In genomic region chr2:55038428-55038827, GRCh38 we compare ENCODE assay signal across 3 cellular contexts.
TF ChIP-seq lines count a peak whose summit lies in the region.

No MANE protein-coding gene starts in this region.

TF ChIP-seq in A549, 52 proteins besides CTCF, POLR2A, EP300 and RAD21:
- TF ChIP-seq REST (IDR thresholded peaks at IDR 0.05), result no peak
- TF ChIP-seq CBX2 (IDR thresholded peaks at IDR 0.05; ENCODE audit: borderline replicate concordance, low read depth), result no peak
- TF ChIP-seq KDM1A (IDR thresholded peaks at IDR 0.05; ENCODE audit: low read depth), result no peak
- TF ChIP-seq RARB (CRISPR knock-in tag; IDR thresholded peaks at IDR 0.05), result no peak
- TF ChIP-seq HMGXB4 (CRISPR knock-in tag; IDR thresholded peaks at IDR 0.05; ENCODE audit: borderline replicate concordance), result no peak
- TF ChIP-seq CEBPB (IDR thresholded peaks at IDR 0.05), result 0 out of 4 replicates have a peak, but pooled peaks of 1 of the 2 experiments have one; percentile 2
- TF ChIP-seq POLR2AphosphoS2 (conservative IDR thresholded peaks at IDR 0.05; ENCODE audit: low read length), result no peak
- no peak for TF ChIP-seq FOXS1 (CRISPR knock-in tag; IDR thresholded peaks at IDR 0.05)
- TF ChIP-seq ELK1 (IDR thresholded peaks at IDR 0.05; ENCODE audit: low read depth, low read length), result no peak
- TF ChIP-seq USF2 (IDR thresholded peaks at IDR 0.05), result no peak
- TF ChIP-seq MAFK (IDR thresholded peaks at IDR 0.05; ENCODE audit: partially characterized antibody), result peak; percentile 97
- TF ChIP-seq NFE2L2 (conservative IDR thresholded peaks at IDR 0.05; ENCODE audit: low read length), result peak; percentile 94
TF ChIP-seq in A549: peak in this region for 3.

TF ChIP-seq in HEK293, 187 proteins besides CTCF, POLR2A, EP300 and RAD21:
- TF ChIP-seq ZNF140 (tag by site-specific recombination; IDR thresholded peaks at IDR 0.05) (no peak), PRDM10 (tag by site-specific recombination; IDR thresholded peaks at IDR 0.05) (no peak), SETDB1 (IDR thresholded peaks at IDR 0.05; ENCODE audit: insufficient read length, low read length) (peak; percentile 75), PRDM6 (tag by site-specific recombination; IDR thresholded peaks at IDR 0.05) (no peak)

TF ChIP-seq in endothelial cell of umbilical vein, 7 proteins besides CTCF, POLR2A, EP300 and RAD21:
- TF ChIP-seq FOS (IDR thresholded peaks at IDR 0.05; ENCODE audit: borderline replicate concordance, insufficient read depth, low read length) (no peak), MYC (IDR thresholded peaks at IDR 0.05; ENCODE audit: low read depth, low read length) (no peak), GATA2 (IDR thresholded peaks at IDR 0.05; ENCODE audit: insufficient read depth, insufficient read length, low read depth, low read length) (no peak), EZH2 (IDR thresholded peaks at IDR 0.05; ENCODE audit: borderline replicate concordance, low read depth, low read length, severe bottlenecking) (no peak), POLR2AphosphoS5 (IDR thresholded peaks at IDR 0.05; ENCODE audit: insufficient read depth, low read depth, low read length) (no peak)
TF ChIP-seq in endothelial cell of umbilical vein: peak in this region for 0.
